ENCODE assay signal across 1 cellular context in the genomic region with DNA sequence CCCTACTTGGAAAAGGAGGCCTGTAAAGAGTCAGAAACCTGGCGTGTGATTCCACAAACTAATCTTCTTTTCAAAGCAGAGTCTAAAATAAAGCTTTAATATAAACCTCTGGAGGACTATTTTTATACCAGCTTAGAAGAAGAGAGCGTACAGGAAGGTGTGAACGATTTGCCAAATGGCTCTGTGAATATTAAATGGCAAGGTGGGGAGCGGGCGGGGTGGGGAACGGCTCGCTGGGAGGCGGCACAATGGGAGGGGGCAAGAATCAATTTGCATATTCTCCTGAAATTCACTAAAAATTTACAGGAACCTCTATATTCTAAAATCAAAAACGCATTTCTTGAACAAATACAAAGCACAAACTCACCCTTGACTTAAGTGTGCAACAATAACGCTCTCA.
TF ChIP-seq lines count a peak whose summit lies in the region.

No MANE protein-coding gene starts in this region.

TF ChIP-seq in IMR-90, 13 proteins besides CTCF, POLR2A, EP300 and RAD21 (continued from another document):
- TF ChIP-seq FOS (IDR thresholded peaks at IDR 0.05; ENCODE audit: low read depth, low read length) (no peak), RFX5 (IDR thresholded peaks at IDR 0.05; ENCODE audit: low read depth, low read length) (no peak), CEBPB (IDR thresholded peaks at IDR 0.05; ENCODE audit: low read depth, low read length) (no peak), MAFK (IDR thresholded peaks at IDR 0.05; ENCODE audit: low read depth, low read length) (no peak), MXI1 (IDR thresholded peaks at IDR 0.05; ENCODE audit: borderline replicate concordance, low read depth, low read length) (no peak), NFE2L2 (IDR thresholded peaks at IDR 0.05; ENCODE audit: low read depth, low read length) (no peak), MAZ (IDR thresholded peaks at IDR 0.05; ENCODE audit: borderline replicate concordance, low read depth, low read length) (no peak)
- TF ChIP-seq, protein P1, sequence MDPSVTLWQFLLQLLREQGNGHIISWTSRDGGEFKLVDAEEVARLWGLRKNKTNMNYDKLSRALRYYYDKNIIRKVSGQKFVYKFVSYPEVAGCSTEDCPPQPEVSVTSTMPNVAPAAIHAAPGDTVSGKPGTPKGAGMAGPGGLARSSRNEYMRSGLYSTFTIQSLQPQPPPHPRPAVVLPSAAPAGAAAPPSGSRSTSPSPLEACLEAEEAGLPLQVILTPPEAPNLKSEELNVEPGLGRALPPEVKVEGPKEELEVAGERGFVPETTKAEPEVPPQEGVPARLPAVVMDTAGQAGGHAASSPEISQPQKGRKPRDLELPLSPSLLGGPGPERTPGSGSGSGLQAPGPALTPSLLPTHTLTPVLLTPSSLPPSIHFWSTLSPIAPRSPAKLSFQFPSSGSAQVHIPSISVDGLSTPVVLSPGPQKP (IDR thresholded peaks at IDR 0.05; ENCODE audit: borderline replicate concordance, low read depth, low read length) = no peak
- TF ChIP-seq, protein P2, sequence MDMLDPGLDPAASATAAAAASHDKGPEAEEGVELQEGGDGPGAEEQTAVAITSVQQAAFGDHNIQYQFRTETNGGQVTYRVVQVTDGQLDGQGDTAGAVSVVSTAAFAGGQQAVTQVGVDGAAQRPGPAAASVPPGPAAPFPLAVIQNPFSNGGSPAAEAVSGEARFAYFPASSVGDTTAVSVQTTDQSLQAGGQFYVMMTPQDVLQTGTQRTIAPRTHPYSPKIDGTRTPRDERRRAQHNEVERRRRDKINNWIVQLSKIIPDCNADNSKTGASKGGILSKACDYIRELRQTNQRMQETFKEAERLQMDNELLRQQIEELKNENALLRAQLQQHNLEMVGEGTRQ (IDR thresholded peaks at IDR 0.05; ENCODE audit: low read depth, low read length) = no peak
